In genomic region chr13:34734932-34735331, GRCh38 we compare ENCODE assay signal across 25 cellular contexts.
"Had no signal": no experiment of that assay in that cellular context is flagged by ENCODE, and none has a peak within 500 bp of the region (broad histone marks: within the 10 kb centered on the region; RNA-seq: fewer than 3 reads in every experiment).

No MANE protein-coding gene starts in this region.

- DNase-seq: heart right ventricle; islet precursor cell; left cardiac atrium; lower lobe of right lung; midbrain; mucosa of descending colon; naive thymus-derived CD4-positive, alpha-beta T cell; ovary; right lobe of liver; stimulated activated CD4-positive, alpha-beta T cell treated with anti-CD3 and anti-CD28 coated beads, Interleukin-1b, Interleukin-23, amount 100 ng/mL, for 48 hours; stimulated activated CD4-positive, alpha-beta T cell treated with anti-CD3 and anti-CD28 coated beads, Interleukin-2, amount 100 ng/mL, for 48 hours; stimulated activated CD4-positive, alpha-beta T cell treated with anti-CD3 and anti-CD28 coated beads, Interleukin-4, amount 100 ng/mL, for 4 hours; stimulated activated CD8-positive, alpha-beta memory T cell treated with anti-CD3 and anti-CD28 coated beads, Interleukin-4, amount 100 ng/mL, for 48 hours; stimulated activated naive CD4-positive, alpha-beta T cell treated with Interleukin-2 at 50 U/mL for 16 hours; stimulated activated naive CD8-positive, alpha-beta T cell treated with anti-CD3 and anti-CD28 coated beads, Interleukin-15, amount 100 ng/mL, for 72 hours; substantia nigra; thyroid gland; transverse colon; uterus had no signal

- H3K36me3 ChIP-seq: heart right ventricle, lower lobe of right lung, ovary, right atrium auricular region, right lobe of liver, thyroid gland, transverse colon, uterus had no signal

- H2AFZ ChIP-seq: hepatocyte had no signal

- H3K79me2 ChIP-seq: hepatocyte had no signal

- H3K9me3 ChIP-seq: heart right ventricle, lower lobe of right lung, mucosa of descending colon, ovary, right atrium auricular region, right lobe of liver, thyroid gland, transverse colon, uterus had no signal

- H3K27me3 ChIP-seq: heart right ventricle, hepatocyte, ovary, right atrium auricular region, right lobe of liver, thyroid gland, transverse colon, uterus had no signal

- H3K27ac ChIP-seq: heart right ventricle, hepatocyte, lower lobe of right lung, ovary, right atrium auricular region, right lobe of liver, thyroid gland, transverse colon had no signal

- H3K4me1 ChIP-seq: right atrium auricular region, right lobe of liver, transverse colon, uterus had no signal

- H3K4me3 ChIP-seq: heart right ventricle, hepatocyte, lower lobe of right lung, mucosa of descending colon, ovary, right atrium auricular region, right lobe of liver, smooth muscle cell, thyroid gland, transverse colon, uterus had no signal

- H3K4me2 ChIP-seq: hepatocyte, smooth muscle cell had no signal

- ATAC-seq: heart right ventricle; left cardiac atrium; left lobe of liver; mucosa of descending colon; naive thymus-derived CD4-positive, alpha-beta T cell; natural killer cell treated with Interleukin-12 subunit alpha and Interleukin-12 subunit beta and Interleukin-15 and Interleukin-18, amount 100 ng/mL, for 72 hours; right lobe of liver; stimulated activated memory B cell treated with anti-CD40 and anti-IgM and Interleukin-4, amounts not matched to agents 10 μg/mL and 1 μg/mL and 100 μg/mL, for 72 hours; stimulated activated naive CD8-positive, alpha-beta T cell treated with anti-CD3 and anti-CD28 coated beads, Interleukin-15, amount 100 ng/mL, for 72 hours had no signal
